13 cellular contexts compared by ENCODE assay signal in the genomic region with DNA sequence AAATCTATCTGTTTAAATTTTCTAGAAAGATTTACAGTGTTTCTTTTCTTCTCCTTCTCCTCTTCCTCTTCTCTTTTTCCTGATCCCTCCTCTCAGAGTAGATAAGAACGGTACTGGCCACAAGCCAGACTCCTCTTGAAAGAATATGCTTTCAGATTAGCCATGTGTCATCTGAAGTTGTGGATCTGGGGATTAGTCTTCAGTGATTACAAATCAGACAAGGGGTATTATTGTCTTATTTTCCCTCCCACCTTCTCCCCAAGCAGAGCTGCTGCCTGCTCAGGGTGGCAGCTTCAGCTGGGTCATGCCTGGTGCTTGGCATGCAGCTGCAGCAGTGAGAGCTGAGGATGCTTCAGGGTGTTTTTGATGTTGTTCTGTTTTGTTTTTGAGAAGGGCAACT. TPM values are rescaled to one million over a fixed set of nuclear protein-coding genes. Genes with fewer than 3 reads are reported as not detected.
DNase-seq lines count a peak whose midpoint lies in the region; ATAC-seq lines count a peak whose summit lies in the region.
"Had no signal": no experiment of that assay in that cellular context is flagged by ENCODE, and none has a peak within 500 bp of the region (broad histone marks: within the 10 kb centered on the region; RNA-seq: fewer than 3 reads in every experiment).

No MANE protein-coding gene starts in this region.

- H3K9me3 ChIP-seq in adipocyte (ENCODE audit: control insufficient read depth, low read length): no peaks in the 10 kb centered on the region

- H3K36me3 ChIP-seq in adipocyte (ENCODE audit: control insufficient read depth, insufficient read depth, low read length, severe bottlenecking): no peaks in the 10 kb centered on the region

- no peak for ATAC-seq in GM19395 (IDR thresholded peaks at IDR 0.05; ENCODE audit: unreplicated experiment)

- H3K4me1 ChIP-seq in adipocyte (ENCODE audit: control insufficient read depth, insufficient read depth, low read length): peaks cover 21% of the 10 kb centered on the region

- H3K9ac ChIP-seq in adipocyte (ENCODE audit: low read length): no peak overlapping the region

- no peak overlapping the region for H3K4me3 ChIP-seq in adipocyte (ENCODE audit: low read length)

- DNase-seq in DMS153 (lab: John Stamatoyannopoulos, UW) (peak; percentile 16), DMS153 treated with DMSO at 0.1 percent for 48 hours (lab: John Stamatoyannopoulos, UW; ENCODE audit: unreplicated experiment) (no peak), LHCN-M2 (ENCODE audit: low read depth) (peak; percentile 50), adipocyte (ENCODE audit: low read depth) (peak; percentile 55), medulla oblongata (ENCODE audit: extremely low spot score) (peak; percentile 23), NCI-H1048 (lab: John Stamatoyannopoulos, UW) (no peak)
- DNase-seq in stimulated activated naive CD4-positive, alpha-beta T cell treated with Interleukin-2 at 50 U/mL for 16 hours (lab: John Stamatoyannopoulos, UW): no peak
- DNase-seq: 8988T; GDM1; NCI-H2081 treated with DMSO at 0.1 percent for 48 hours; occipital lobe; stimulated activated CD4-positive, alpha-beta T cell treated with anti-CD3 and anti-CD28 coated beads, Interleukin-4, amount 100 ng/mL, for 4 hours had no signal

- H3K27me3 ChIP-seq in adipocyte (replicated peaks; ENCODE audit: control insufficient read depth, insufficient read depth, low read length): no peaks in the 10 kb centered on the region

RNA-seq across cellular contexts. Expression of a gene that starts 42.7 kb away (rescaled TPM):
- total RNA-seq in LHCN-M2 (2014; rRNA removed): 3.6 and 4.3 TPM in 2 replicates
- polyA plus RNA-seq in LHCN-M2 (2012): 7.3 TPM

Comparison
In these comparisons a context has a peak if more than half of its experiments do, and no peak if none do; other contexts are left out.
1. DNase-seq: peak in DMS153 (single experiment), LHCN-M2 (single experiment), adipocyte (single experiment) and medulla oblongata (single experiment); none in DMS153 treated with DMSO at 0.1 percent for 48 hours (single experiment), stimulated activated naive CD4-positive, alpha-beta T cell treated with Interleukin-2 at 50 U/mL for 16 hours (single experiment) and NCI-H1048 (single experiment).